Comparison of ENCODE assay signal across 13 cellular contexts in genomic region chr15:93105510-93105909, GRCh38. TPM values are rescaled to one million over a fixed set of nuclear protein-coding genes. Genes with fewer than 3 reads are reported as not detected.
DNase-seq lines count a peak whose midpoint lies in the region; ATAC-seq and TF ChIP-seq lines count a peak whose summit lies in the region.
"Had no signal": no experiment of that assay in that cellular context is flagged by ENCODE, and none has a peak within 500 bp of the region (broad histone marks: within the 10 kb centered on the region; RNA-seq: fewer than 3 reads in every experiment).

No MANE protein-coding gene starts in this region.

- intact Hi-C loops in activated CD4-positive, alpha-beta T cell treated with anti-CD3 and anti-CD28 coated beads for 36 hours (cut with DNase I, micrococcal nuclease), result no loop called here

- no peaks in the 10 kb centered on the region for H3K79me2 ChIP-seq in GM23338 (replicated peaks; ENCODE audit: insufficient read depth)

- DNase-seq in NCI-H187 treated with DMSO at 0.1 percent for 48 hours (lab: John Stamatoyannopoulos, UW) (peak; percentile 37), NCI-H187 (lab: John Stamatoyannopoulos, UW) (no peak), GM23338 (ENCODE audit: low spot score) (no peak), WTC11 (ENCODE audit: low spot score) (no peak), NCI-H1930 (lab: John Stamatoyannopoulos, UW) (no peak)
- no peak for DNase-seq in activated CD4-positive, alpha-beta T cell treated with anti-CD3 and anti-CD28 coated beads for 36 hours
- DNase-seq: DMS79 had no signal

- H3K4me2 ChIP-seq in GM23338, result peak overlapping the region; percentile 47; the same call in 1 of the 2 replicates

- CTCF ChIA-PET in WTC11 (lab: Charles Lee), result interaction anchor here (1.9 kb wide), 1 partner anchor 76 kb away, joined by 8 read pairs; no protein-coding TSS in a partner anchor
- CTCF ChIA-PET in activated CD4-positive, alpha-beta T cell treated with anti-CD3 and anti-CD28 coated beads for 36 hours (lab: Charles Lee), result no interaction called here

- peaks cover 34% of the 10 kb centered on the region for H3K4me1 ChIP-seq in GM23338 (ENCODE audit: insufficient read depth)
- peaks cover 29% of the 10 kb centered on the region for H3K4me1 ChIP-seq in iPS-20b (ENCODE audit: insufficient read depth, low read length)

- H3K4me1 Mint-ChIP-seq in GM23338, result peaks cover 32% of the 10 kb centered on the region
- H3K4me1 Mint-ChIP-seq in WTC11, result peaks cover 47% of the 10 kb centered on the region
- H3K4me1 Mint-ChIP-seq in activated CD4-positive, alpha-beta T cell treated with anti-CD3 and anti-CD28 coated beads for 36 hours, result peaks cover 2% of the 10 kb centered on the region

- H3K9me3 Mint-ChIP-seq in GM23338, result no peaks in the 10 kb centered on the region; the same call in 1 of the 3 replicates
- H3K9me3 Mint-ChIP-seq in WTC11, result peaks cover 7% of the 10 kb centered on the region
- no peaks in the 10 kb centered on the region for H3K9me3 Mint-ChIP-seq in activated CD4-positive, alpha-beta T cell treated with anti-CD3 and anti-CD28 coated beads for 36 hours (ENCODE audit: low read depth)

- POLR2A ChIA-PET in WTC11 (lab: Charles Lee), result no interaction called here
- POLR2A ChIA-PET in activated CD4-positive, alpha-beta T cell treated with anti-CD3 and anti-CD28 coated beads for 36 hours (lab: Charles Lee), result no interaction called here

- H3K27me3 ChIP-seq in GM23338 (ENCODE audit: insufficient read depth), result peaks cover 27% of the 10 kb centered on the region
- peaks cover 28% of the 10 kb centered on the region for H3K27me3 ChIP-seq in iPS-20b (ENCODE audit: insufficient read depth, low read length)

- H3K27ac ChIP-seq in GM23338 (ENCODE audit: low read depth) (no peak overlapping the region), iPS-20b (ENCODE audit: low read length) (no peak overlapping the region)
- H3K27ac ChIP-seq: 22Rv1 had no signal

- TF ChIP-seq CTCF in GM23338 (conservative IDR thresholded peaks at IDR 0.05; ENCODE audit: low read depth in 2 of 2), result no peak
- TF ChIP-seq CTCF in WTC11 (IDR thresholded peaks at IDR 0.05), result no peak

- H3K36me3 Mint-ChIP-seq in GM23338 (ENCODE audit: low read depth) (no peaks in the 10 kb centered on the region), WTC11 (no peaks in the 10 kb centered on the region)
- no peaks in the 10 kb centered on the region for H3K36me3 Mint-ChIP-seq in activated CD4-positive, alpha-beta T cell treated with anti-CD3 and anti-CD28 coated beads for 36 hours (ENCODE audit: low read depth)

- H3K9me3 ChIP-seq in iPS-20b (ENCODE audit: insufficient read depth, low read depth, low read length), result no peaks in the 10 kb centered on the region

- no peaks in the 10 kb centered on the region for H3K36me3 ChIP-seq in GM23338 (ENCODE audit: insufficient read depth)
- no peaks in the 10 kb centered on the region for H3K36me3 ChIP-seq in iPS-20b (ENCODE audit: insufficient read depth, low read depth, low read length)

- no peak for TF ChIP-seq POLR2A in GM18505 (IDR thresholded peaks at IDR 0.05; ENCODE audit: borderline replicate concordance, extremely low read depth, insufficient read depth, insufficient read length)

- H3F3A ChIP-seq in GM23338 (replicated peaks; ENCODE audit: low read depth), result 0 out of 2 replicates have a peak, but pooled peaks cover 4% of the 10 kb centered on the region

- H3K4me3 ChIP-seq in GM23338 (no peak overlapping the region), iPS-20b (ENCODE audit: low read length) (peak overlapping the region; percentile 29; the same call in 1 of the 2 replicates)

- H2AFZ ChIP-seq in GM23338, result no peak overlapping the region

- H3K9ac ChIP-seq in iPS-20b (ENCODE audit: low read depth, low read length), result no peak overlapping the region

- ATAC-seq in GM23338 (peak; percentile 74), WTC11 (peak; percentile 85), GM18505 (IDR thresholded peaks at IDR 0.05; ENCODE audit: unreplicated experiment) (no peak)
- no peak for ATAC-seq in activated CD4-positive, alpha-beta T cell treated with anti-CD3 and anti-CD28 coated beads for 36 hours
- ATAC-seq: HCT116, HepG2 had no signal

- H4K20me1 ChIP-seq in GM23338 (replicated peaks; ENCODE audit: insufficient read depth), result no peaks in the 10 kb centered on the region

- no peak overlapping the region for H3K27ac Mint-ChIP-seq in GM23338
- H3K27ac Mint-ChIP-seq in WTC11, result peak overlapping the region; percentile 72
- no peak overlapping the region for H3K27ac Mint-ChIP-seq in activated CD4-positive, alpha-beta T cell treated with anti-CD3 and anti-CD28 coated beads for 36 hours

- H3K27me3 Mint-ChIP-seq in GM23338 (ENCODE audit: insufficient read depth, low read depth, poor library complexity) (peaks cover 9% of the 10 kb centered on the region), WTC11 (ENCODE audit: low read depth) (peaks cover 53% of the 10 kb centered on the region)
- peaks cover 33% of the 10 kb centered on the region for H3K27me3 Mint-ChIP-seq in activated CD4-positive, alpha-beta T cell treated with anti-CD3 and anti-CD28 coated beads for 36 hours

- no peaks in the 10 kb centered on the region for H3K9me2 ChIP-seq in GM23338 (ENCODE audit: insufficient read depth)

- H3K4me3 Mint-ChIP-seq in GM23338 (no peak overlapping the region), WTC11 (no peak overlapping the region)
- no peak overlapping the region for H3K4me3 Mint-ChIP-seq in activated CD4-positive, alpha-beta T cell treated with anti-CD3 and anti-CD28 coated beads for 36 hours

TF ChIP-seq in GM23338, 12 proteins besides CTCF, POLR2A, EP300 and RAD21 (continues in another document):
- no peak for TF ChIP-seq EZH2 (IDR thresholded peaks at IDR 0.05; ENCODE audit: low read depth, unreplicated experiment)

TF ChIP-seq in WTC11, 78 proteins besides CTCF, POLR2A, EP300 and RAD21 (continues in another document):
- TF ChIP-seq, protein P1, sequence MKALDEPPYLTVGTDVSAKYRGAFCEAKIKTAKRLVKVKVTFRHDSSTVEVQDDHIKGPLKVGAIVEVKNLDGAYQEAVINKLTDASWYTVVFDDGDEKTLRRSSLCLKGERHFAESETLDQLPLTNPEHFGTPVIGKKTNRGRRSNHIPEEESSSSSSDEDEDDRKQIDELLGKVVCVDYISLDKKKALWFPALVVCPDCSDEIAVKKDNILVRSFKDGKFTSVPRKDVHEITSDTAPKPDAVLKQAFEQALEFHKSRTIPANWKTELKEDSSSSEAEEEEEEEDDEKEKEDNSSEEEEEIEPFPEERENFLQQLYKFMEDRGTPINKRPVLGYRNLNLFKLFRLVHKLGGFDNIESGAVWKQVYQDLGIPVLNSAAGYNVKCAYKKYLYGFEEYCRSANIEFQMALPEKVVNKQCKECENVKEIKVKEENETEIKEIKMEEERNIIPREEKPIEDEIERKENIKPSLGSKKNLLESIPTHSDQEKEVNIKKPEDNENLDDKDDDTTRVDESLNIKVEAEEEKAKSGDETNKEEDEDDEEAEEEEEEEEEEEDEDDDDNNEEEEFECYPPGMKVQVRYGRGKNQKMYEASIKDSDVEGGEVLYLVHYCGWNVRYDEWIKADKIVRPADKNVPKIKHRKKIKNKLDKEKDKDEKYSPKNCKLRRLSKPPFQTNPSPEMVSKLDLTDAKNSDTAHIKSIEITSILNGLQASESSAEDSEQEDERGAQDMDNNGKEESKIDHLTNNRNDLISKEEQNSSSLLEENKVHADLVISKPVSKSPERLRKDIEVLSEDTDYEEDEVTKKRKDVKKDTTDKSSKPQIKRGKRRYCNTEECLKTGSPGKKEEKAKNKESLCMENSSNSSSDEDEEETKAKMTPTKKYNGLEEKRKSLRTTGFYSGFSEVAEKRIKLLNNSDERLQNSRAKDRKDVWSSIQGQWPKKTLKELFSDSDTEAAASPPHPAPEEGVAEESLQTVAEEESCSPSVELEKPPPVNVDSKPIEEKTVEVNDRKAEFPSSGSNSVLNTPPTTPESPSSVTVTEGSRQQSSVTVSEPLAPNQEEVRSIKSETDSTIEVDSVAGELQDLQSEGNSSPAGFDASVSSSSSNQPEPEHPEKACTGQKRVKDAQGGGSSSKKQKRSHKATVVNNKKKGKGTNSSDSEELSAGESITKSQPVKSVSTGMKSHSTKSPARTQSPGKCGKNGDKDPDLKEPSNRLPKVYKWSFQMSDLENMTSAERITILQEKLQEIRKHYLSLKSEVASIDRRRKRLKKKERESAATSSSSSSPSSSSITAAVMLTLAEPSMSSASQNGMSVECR (CRISPR knock-in tag; IDR thresholded peaks at IDR 0.05; ENCODE audit: borderline replicate concordance), result no peak
- TF ChIP-seq JAZF1 (CRISPR knock-in tag; IDR thresholded peaks at IDR 0.05), result no peak
- TF ChIP-seq SOX15 (CRISPR knock-in tag; IDR thresholded peaks at IDR 0.05), result no peak
- no peak for TF ChIP-seq RELA (CRISPR knock-in tag; IDR thresholded peaks at IDR 0.05; ENCODE audit: borderline replicate concordance)
- no peak for TF ChIP-seq TEAD4 (CRISPR knock-in tag; IDR thresholded peaks at IDR 0.05)
- TF ChIP-seq, protein P2, sequence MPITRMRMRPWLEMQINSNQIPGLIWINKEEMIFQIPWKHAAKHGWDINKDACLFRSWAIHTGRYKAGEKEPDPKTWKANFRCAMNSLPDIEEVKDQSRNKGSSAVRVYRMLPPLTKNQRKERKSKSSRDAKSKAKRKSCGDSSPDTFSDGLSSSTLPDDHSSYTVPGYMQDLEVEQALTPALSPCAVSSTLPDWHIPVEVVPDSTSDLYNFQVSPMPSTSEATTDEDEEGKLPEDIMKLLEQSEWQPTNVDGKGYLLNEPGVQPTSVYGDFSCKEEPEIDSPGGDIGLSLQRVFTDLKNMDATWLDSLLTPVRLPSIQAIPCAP (CRISPR knock-in tag; IDR thresholded peaks at IDR 0.05), result no peak
- no peak for TF ChIP-seq CBFB (CRISPR knock-in tag; IDR thresholded peaks at IDR 0.05; ENCODE audit: low read depth)
- no peak for TF ChIP-seq ELF4 (CRISPR knock-in tag; IDR thresholded peaks at IDR 0.05; ENCODE audit: low read depth)

RNA-seq across cellular contexts. Expression of gene RGMA, which starts 16.5 kb away (rescaled TPM):
- 24.6 and 34.2 TPM in 2 replicates for total RNA-seq in GM23338 (2014; rRNA removed; shearing (Covaris generic))
- polyA plus RNA-seq in GM23338 (2016; fragmentation: Nextera tagmentation; extraction: Ambion mirVana), result 36.5 and 36.6 TPM in 2 replicates
- total RNA-seq in WTC11 (2021), result 36.9 to 47.2 TPM (median 37.7 TPM) in 3 replicates
- total RNA-seq in activated CD4-positive, alpha-beta T cell treated with anti-CD3 and anti-CD28 coated beads for 36 hours, result under 1 TPM; 0.11 to 0.14 TPM
- total RNA-seq: HepG2, HT-29 had no signal
- polyA plus RNA-seq: HepG2 had no signal

Comparison
In these comparisons a context has a peak if more than half of its experiments do, and no peak if none do; other contexts are left out.
1. ATAC-seq: peak in GM23338 (single experiment) and WTC11 (single experiment); none in activated CD4-positive, alpha-beta T cell treated with anti-CD3 and anti-CD28 coated beads for 36 hours (single experiment) and GM18505 (single experiment).
2. RNA of gene RGMA, which starts 16.5 kb away (total RNA-seq): 36.9 to 47.2 TPM in WTC11 and 24.6 to 34.2 TPM in GM23338; 0.11 to 0.14 TPM in activated CD4-positive, alpha-beta T cell treated with anti-CD3 and anti-CD28 coated beads for 36 hours; every median in the first group is over 10 times any median in the second.